In genomic region chr10:114492351-114493037, GRCh38 we compare ENCODE assay signal across 9 cellular contexts.
DNase-seq lines count a peak whose midpoint lies in the region; ATAC-seq and TF ChIP-seq lines count a peak whose summit lies in the region.
"Had no signal": no experiment of that assay in that cellular context is flagged by ENCODE, and none has a peak within 500 bp of the region (broad histone marks: within the 10 kb centered on the region; RNA-seq: fewer than 3 reads in every experiment).

No MANE protein-coding gene starts in this region.

- ATAC-seq in HG03571 (IDR thresholded peaks at IDR 0.05; ENCODE audit: unreplicated experiment) = no peak
- no peak for ATAC-seq in HG03039 (IDR thresholded peaks at IDR 0.05; ENCODE audit: unreplicated experiment)

- DNase-seq in A172 (ENCODE audit: low spot score) (peak; percentile 69), GM12864 (ENCODE audit: low read depth) (peak; percentile 44), epithelial cell of esophagus (ENCODE audit: low read depth) (peak; percentile 28), NCI-H2107 treated with DMSO at 0.1 percent for 48 hours (lab: John Stamatoyannopoulos, UW; ENCODE audit: unreplicated experiment) (no peak), midbrain (lab: John Stamatoyannopoulos, UW) (no peak)
- DNase-seq: OCI-M1 had no signal

- H3K36me3 ChIP-seq in OCI-LY1 (ENCODE audit: insufficient read depth, low read length) = peaks cover 32% of the 10 kb centered on the region

- no peak for TF ChIP-seq CTCF in GM12864 (IDR thresholded peaks at IDR 0.05; ENCODE audit: low read depth, low read length, missing control alignments)
- TF ChIP-seq CTCF in OCI-LY1 (IDR thresholded peaks at IDR 0.05; ENCODE audit: low read length) = no peak
- TF ChIP-seq CTCF in epithelial cell of esophagus (IDR thresholded peaks at IDR 0.05; ENCODE audit: insufficient read depth, low read depth, low read length, missing control alignments) = no peak

- H4K20me1 ChIP-seq in OCI-LY1 (ENCODE audit: insufficient read depth, low read length) = no peaks in the 10 kb centered on the region

- H3K27me3 ChIP-seq in OCI-LY1 (ENCODE audit: insufficient read depth, low read length) = no peaks in the 10 kb centered on the region

- peak overlapping the region; percentile 68 for H3K27ac ChIP-seq in OCI-LY1 (ENCODE audit: low read depth, low read length, poor library complexity, severe bottlenecking)

- peak overlapping the region; percentile 30 for H3K4me2 ChIP-seq in OCI-LY1 (ENCODE audit: low read length)

- no peaks in the 10 kb centered on the region for H3K9me2 ChIP-seq in OCI-LY1 (ENCODE audit: low read depth, low read length)

- H3K9ac ChIP-seq in OCI-LY1 (ENCODE audit: low read length) = peak overlapping the region; percentile 17; the same call in 1 of the 2 replicates

- no peak overlapping the region for H2AFZ ChIP-seq in OCI-LY1 (ENCODE audit: low read length)

- H3K9me3 ChIP-seq in OCI-LY1 (ENCODE audit: low read length) = no peaks in the 10 kb centered on the region

- 0 out of 2 replicates have a peak, but pooled peaks cover 3% of the 10 kb centered on the region for H3F3A ChIP-seq in OCI-LY1 (ENCODE audit: insufficient read depth, low read length)

- peaks cover 18% of the 10 kb centered on the region for H3K79me2 ChIP-seq in OCI-LY1 (ENCODE audit: insufficient read depth, low read length)

- H3K4me1 ChIP-seq in OCI-LY1 (ENCODE audit: insufficient read depth, low read length, severe bottlenecking) = peaks cover 89% of the 10 kb centered on the region

- no peak overlapping the region for H3K4me3 ChIP-seq in GM12864 (ENCODE audit: low read depth, low read length)
- no peak overlapping the region for H3K4me3 ChIP-seq in OCI-LY1 (ENCODE audit: low read depth, low read length, poor library complexity, severe bottlenecking)
- no peak overlapping the region for H3K4me3 ChIP-seq in epithelial cell of esophagus (ENCODE audit: low read length)

Comparison
In these comparisons a context has a peak if more than half of its experiments do, and no peak if none do; other contexts are left out.
1. DNase-seq: peak in A172 (single experiment), GM12864 (single experiment) and epithelial cell of esophagus (single experiment); none in NCI-H2107 treated with DMSO at 0.1 percent for 48 hours (single experiment) and midbrain (single experiment).